2 cellular contexts compared by ENCODE assay signal in the genomic region with DNA sequence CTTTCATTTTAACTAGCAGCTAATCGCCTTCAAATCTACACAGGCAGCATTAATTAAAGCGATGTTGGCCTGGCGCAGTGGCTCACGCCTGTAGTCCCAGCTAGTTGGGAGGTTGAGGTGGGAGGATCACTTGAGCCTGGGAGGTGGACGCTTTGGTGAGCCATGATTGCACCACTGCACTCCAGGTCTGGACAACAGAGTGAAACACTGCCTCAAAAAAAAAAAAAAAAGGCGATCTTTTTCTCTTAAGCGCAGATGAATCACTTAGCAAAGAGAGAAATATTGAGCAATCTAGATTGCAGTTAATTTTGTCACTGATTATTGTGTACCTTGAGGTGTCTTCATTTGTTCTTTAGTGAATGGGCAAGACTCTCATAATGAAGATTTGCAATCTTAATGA.
A peak's percentile ranks its signal among the peaks of the same experiment; 100 is the strongest.
TF ChIP-seq lines count a peak whose summit lies in the region.

No MANE protein-coding gene starts in this region.

TF ChIP-seq in IMR-90, 13 proteins besides CTCF, POLR2A, EP300 and RAD21:
- TF ChIP-seq FOS (IDR thresholded peaks at IDR 0.05; ENCODE audit: low read depth, low read length) (0 out of 2 replicates have a peak, but pooled peaks have one; percentile 32), CEBPB (IDR thresholded peaks at IDR 0.05; ENCODE audit: low read depth, low read length) (peak; percentile 96), RFX5 (IDR thresholded peaks at IDR 0.05; ENCODE audit: low read depth, low read length) (no peak)

TF ChIP-seq in WTC11, 78 proteins besides CTCF, POLR2A, EP300 and RAD21:
- TF ChIP-seq NFYB (CRISPR knock-in tag; conservative IDR thresholded peaks at IDR 0.05; ENCODE audit: low read depth) (no peak), TEAD4 (CRISPR knock-in tag; IDR thresholded peaks at IDR 0.05) (no peak), ZNF423 (CRISPR knock-in tag; IDR thresholded peaks at IDR 0.05) (no peak), ZNF317 (CRISPR knock-in tag; IDR thresholded peaks at IDR 0.05; ENCODE audit: borderline replicate concordance, low read depth) (no peak), MYBL2 (CRISPR knock-in tag; IDR thresholded peaks at IDR 0.05) (no peak), FOXJ3 (CRISPR knock-in tag; IDR thresholded peaks at IDR 0.05; ENCODE audit: borderline replicate concordance) (no peak), ZNF219 (CRISPR knock-in tag; IDR thresholded peaks at IDR 0.05; ENCODE audit: borderline replicate concordance) (no peak), ZNF263 (CRISPR knock-in tag; IDR thresholded peaks at IDR 0.05; ENCODE audit: low read depth) (no peak), GTF2I (CRISPR knock-in tag; conservative IDR thresholded peaks at IDR 0.05) (no peak), CREB1 (CRISPR knock-in tag; IDR thresholded peaks at IDR 0.05) (no peak)
- TF ChIP-seq, protein P1, sequence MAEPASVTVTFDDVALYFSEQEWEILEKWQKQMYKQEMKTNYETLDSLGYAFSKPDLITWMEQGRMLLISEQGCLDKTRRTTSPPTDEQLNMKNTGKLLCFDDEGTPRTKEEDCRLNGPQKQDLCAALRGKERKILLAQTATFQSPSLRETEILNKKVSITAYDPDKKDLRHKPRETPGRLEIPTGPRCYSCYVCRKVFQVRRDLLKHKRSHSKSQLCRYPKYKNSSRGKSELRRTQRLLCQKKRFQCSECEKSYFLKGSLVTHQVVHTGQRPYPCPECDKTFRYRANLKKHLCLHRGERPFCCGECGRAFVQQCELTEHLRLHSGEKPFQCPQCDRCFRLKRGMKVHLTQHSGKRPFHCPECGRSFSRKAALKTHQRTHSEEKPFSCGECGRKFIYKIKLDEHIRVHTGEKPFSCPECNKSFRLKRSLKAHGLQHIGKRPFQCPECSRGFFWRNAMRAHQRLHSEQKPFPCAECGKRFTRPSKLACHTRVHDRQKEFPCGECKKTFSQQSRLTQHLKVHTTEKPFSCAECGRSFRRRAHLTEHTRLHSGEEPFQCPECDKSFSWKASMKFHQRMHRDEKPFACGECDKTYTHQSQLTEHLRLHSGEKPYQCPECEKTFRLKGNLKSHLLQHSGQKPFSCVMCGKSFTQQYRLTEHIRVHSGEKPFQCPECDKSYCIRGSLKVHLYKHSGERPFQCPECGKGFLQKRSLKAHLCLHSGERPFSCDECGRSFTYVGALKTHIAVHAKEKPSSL (CRISPR knock-in tag; conservative IDR thresholded peaks at IDR 0.05), result no peak
- TF ChIP-seq, protein P2, sequence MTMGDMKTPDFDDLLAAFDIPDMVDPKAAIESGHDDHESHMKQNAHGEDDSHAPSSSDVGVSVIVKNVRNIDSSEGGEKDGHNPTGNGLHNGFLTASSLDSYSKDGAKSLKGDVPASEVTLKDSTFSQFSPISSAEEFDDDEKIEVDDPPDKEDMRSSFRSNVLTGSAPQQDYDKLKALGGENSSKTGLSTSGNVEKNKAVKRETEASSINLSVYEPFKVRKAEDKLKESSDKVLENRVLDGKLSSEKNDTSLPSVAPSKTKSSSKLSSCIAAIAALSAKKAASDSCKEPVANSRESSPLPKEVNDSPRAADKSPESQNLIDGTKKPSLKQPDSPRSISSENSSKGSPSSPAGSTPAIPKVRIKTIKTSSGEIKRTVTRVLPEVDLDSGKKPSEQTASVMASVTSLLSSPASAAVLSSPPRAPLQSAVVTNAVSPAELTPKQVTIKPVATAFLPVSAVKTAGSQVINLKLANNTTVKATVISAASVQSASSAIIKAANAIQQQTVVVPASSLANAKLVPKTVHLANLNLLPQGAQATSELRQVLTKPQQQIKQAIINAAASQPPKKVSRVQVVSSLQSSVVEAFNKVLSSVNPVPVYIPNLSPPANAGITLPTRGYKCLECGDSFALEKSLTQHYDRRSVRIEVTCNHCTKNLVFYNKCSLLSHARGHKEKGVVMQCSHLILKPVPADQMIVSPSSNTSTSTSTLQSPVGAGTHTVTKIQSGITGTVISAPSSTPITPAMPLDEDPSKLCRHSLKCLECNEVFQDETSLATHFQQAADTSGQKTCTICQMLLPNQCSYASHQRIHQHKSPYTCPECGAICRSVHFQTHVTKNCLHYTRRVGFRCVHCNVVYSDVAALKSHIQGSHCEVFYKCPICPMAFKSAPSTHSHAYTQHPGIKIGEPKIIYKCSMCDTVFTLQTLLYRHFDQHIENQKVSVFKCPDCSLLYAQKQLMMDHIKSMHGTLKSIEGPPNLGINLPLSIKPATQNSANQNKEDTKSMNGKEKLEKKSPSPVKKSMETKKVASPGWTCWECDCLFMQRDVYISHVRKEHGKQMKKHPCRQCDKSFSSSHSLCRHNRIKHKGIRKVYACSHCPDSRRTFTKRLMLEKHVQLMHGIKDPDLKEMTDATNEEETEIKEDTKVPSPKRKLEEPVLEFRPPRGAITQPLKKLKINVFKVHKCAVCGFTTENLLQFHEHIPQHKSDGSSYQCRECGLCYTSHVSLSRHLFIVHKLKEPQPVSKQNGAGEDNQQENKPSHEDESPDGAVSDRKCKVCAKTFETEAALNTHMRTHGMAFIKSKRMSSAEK (CRISPR knock-in tag; IDR thresholded peaks at IDR 0.05; ENCODE audit: borderline replicate concordance), result no peak
- TF ChIP-seq, protein P3, sequence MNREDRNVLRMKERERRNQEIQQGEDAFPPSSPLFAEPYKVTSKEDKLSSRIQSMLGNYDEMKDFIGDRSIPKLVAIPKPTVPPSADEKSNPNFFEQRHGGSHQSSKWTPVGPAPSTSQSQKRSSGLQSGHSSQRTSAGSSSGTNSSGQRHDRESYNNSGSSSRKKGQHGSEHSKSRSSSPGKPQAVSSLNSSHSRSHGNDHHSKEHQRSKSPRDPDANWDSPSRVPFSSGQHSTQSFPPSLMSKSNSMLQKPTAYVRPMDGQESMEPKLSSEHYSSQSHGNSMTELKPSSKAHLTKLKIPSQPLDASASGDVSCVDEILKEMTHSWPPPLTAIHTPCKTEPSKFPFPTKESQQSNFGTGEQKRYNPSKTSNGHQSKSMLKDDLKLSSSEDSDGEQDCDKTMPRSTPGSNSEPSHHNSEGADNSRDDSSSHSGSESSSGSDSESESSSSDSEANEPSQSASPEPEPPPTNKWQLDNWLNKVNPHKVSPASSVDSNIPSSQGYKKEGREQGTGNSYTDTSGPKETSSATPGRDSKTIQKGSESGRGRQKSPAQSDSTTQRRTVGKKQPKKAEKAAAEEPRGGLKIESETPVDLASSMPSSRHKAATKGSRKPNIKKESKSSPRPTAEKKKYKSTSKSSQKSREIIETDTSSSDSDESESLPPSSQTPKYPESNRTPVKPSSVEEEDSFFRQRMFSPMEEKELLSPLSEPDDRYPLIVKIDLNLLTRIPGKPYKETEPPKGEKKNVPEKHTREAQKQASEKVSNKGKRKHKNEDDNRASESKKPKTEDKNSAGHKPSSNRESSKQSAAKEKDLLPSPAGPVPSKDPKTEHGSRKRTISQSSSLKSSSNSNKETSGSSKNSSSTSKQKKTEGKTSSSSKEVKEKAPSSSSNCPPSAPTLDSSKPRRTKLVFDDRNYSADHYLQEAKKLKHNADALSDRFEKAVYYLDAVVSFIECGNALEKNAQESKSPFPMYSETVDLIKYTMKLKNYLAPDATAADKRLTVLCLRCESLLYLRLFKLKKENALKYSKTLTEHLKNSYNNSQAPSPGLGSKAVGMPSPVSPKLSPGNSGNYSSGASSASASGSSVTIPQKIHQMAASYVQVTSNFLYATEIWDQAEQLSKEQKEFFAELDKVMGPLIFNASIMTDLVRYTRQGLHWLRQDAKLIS (CRISPR knock-in tag; IDR thresholded peaks at IDR 0.05; ENCODE audit: borderline replicate concordance), result no peak
- TF ChIP-seq, protein P4, sequence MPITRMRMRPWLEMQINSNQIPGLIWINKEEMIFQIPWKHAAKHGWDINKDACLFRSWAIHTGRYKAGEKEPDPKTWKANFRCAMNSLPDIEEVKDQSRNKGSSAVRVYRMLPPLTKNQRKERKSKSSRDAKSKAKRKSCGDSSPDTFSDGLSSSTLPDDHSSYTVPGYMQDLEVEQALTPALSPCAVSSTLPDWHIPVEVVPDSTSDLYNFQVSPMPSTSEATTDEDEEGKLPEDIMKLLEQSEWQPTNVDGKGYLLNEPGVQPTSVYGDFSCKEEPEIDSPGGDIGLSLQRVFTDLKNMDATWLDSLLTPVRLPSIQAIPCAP (CRISPR knock-in tag; IDR thresholded peaks at IDR 0.05), result no peak
- TF ChIP-seq, protein P5, sequence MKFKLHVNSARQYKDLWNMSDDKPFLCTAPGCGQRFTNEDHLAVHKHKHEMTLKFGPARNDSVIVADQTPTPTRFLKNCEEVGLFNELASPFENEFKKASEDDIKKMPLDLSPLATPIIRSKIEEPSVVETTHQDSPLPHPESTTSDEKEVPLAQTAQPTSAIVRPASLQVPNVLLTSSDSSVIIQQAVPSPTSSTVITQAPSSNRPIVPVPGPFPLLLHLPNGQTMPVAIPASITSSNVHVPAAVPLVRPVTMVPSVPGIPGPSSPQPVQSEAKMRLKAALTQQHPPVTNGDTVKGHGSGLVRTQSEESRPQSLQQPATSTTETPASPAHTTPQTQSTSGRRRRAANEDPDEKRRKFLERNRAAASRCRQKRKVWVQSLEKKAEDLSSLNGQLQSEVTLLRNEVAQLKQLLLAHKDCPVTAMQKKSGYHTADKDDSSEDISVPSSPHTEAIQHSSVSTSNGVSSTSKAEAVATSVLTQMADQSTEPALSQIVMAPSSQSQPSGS (CRISPR knock-in tag; IDR thresholded peaks at IDR 0.05; ENCODE audit: borderline replicate concordance, low read depth), result no peak
- TF ChIP-seq, protein P6, sequence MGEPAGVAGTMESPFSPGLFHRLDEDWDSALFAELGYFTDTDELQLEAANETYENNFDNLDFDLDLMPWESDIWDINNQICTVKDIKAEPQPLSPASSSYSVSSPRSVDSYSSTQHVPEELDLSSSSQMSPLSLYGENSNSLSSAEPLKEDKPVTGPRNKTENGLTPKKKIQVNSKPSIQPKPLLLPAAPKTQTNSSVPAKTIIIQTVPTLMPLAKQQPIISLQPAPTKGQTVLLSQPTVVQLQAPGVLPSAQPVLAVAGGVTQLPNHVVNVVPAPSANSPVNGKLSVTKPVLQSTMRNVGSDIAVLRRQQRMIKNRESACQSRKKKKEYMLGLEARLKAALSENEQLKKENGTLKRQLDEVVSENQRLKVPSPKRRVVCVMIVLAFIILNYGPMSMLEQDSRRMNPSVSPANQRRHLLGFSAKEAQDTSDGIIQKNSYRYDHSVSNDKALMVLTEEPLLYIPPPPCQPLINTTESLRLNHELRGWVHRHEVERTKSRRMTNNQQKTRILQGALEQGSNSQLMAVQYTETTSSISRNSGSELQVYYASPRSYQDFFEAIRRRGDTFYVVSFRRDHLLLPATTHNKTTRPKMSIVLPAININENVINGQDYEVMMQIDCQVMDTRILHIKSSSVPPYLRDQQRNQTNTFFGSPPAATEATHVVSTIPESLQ (CRISPR knock-in tag; IDR thresholded peaks at IDR 0.05), result no peak
- TF ChIP-seq, protein P7, sequence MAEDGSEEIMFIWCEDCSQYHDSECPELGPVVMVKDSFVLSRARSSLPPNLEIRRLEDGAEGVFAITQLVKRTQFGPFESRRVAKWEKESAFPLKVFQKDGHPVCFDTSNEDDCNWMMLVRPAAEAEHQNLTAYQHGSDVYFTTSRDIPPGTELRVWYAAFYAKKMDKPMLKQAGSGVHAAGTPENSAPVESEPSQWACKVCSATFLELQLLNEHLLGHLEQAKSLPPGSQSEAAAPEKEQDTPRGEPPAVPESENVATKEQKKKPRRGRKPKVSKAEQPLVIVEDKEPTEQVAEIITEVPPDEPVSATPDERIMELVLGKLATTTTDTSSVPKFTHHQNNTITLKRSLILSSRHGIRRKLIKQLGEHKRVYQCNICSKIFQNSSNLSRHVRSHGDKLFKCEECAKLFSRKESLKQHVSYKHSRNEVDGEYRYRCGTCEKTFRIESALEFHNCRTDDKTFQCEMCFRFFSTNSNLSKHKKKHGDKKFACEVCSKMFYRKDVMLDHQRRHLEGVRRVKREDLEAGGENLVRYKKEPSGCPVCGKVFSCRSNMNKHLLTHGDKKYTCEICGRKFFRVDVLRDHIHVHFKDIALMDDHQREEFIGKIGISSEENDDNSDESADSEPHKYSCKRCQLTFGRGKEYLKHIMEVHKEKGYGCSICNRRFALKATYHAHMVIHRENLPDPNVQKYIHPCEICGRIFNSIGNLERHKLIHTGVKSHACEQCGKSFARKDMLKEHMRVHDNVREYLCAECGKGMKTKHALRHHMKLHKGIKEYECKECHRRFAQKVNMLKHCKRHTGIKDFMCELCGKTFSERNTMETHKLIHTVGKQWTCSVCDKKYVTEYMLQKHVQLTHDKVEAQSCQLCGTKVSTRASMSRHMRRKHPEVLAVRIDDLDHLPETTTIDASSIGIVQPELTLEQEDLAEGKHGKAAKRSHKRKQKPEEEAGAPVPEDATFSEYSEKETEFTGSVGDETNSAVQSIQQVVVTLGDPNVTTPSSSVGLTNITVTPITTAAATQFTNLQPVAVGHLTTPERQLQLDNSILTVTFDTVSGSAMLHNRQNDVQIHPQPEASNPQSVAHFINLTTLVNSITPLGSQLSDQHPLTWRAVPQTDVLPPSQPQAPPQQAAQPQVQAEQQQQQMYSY (CRISPR knock-in tag; IDR thresholded peaks at IDR 0.05), result no peak
- TF ChIP-seq, protein P8, sequence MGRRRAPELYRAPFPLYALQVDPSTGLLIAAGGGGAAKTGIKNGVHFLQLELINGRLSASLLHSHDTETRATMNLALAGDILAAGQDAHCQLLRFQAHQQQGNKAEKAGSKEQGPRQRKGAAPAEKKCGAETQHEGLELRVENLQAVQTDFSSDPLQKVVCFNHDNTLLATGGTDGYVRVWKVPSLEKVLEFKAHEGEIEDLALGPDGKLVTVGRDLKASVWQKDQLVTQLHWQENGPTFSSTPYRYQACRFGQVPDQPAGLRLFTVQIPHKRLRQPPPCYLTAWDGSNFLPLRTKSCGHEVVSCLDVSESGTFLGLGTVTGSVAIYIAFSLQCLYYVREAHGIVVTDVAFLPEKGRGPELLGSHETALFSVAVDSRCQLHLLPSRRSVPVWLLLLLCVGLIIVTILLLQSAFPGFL (CRISPR knock-in tag; IDR thresholded peaks at IDR 0.05; ENCODE audit: borderline replicate concordance), result no peak
